Comparison of ENCODE assay signal across 8 cellular contexts in the genomic region with DNA sequence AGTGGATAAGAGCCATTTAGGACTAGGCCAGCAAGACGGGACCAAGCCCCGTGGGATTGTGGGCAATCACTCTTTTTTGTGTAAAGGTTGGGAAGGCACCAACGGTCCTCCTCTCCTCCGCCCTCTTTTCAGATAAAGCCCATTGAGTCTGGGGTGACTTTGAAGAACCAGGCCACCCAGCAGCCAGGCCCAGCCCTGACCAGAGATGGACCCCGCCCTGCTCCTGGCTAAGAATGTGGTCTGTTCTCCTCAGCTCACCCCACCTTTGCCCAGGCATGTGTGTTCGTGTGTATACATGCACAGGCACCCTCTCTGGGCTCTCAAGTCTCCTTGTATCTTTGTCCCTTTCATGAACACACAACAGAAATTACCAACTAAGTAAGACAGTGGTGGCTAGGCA. TPM values are rescaled to one million over a fixed set of nuclear protein-coding genes. Genes with fewer than 3 reads are reported as not detected.
DNase-seq lines count a peak whose midpoint lies in the region; ATAC-seq and TF ChIP-seq lines count a peak whose summit lies in the region.
"Had no signal": no experiment of that assay in that cellular context is flagged by ENCODE, and none has a peak within 500 bp of the region (broad histone marks: within the 10 kb centered on the region; RNA-seq: fewer than 3 reads in every experiment).

No MANE protein-coding gene starts in this region.

- peak overlapping the region; percentile 37 for H3K4me3 Mint-ChIP-seq in progenitor cell of endocrine pancreas (ENCODE audit: low read depth)
- H3K4me3 Mint-ChIP-seq: CD4-positive, alpha-beta T cell had no signal

- peaks cover 12% of the 10 kb centered on the region for H3K36me3 Mint-ChIP-seq in progenitor cell of endocrine pancreas (ENCODE audit: insufficient read depth)

- no peak for ATAC-seq in HG02852 (IDR thresholded peaks at IDR 0.05; ENCODE audit: unreplicated experiment)

- peak; percentile 27 for TF ChIP-seq POLR2A in erythroblast (IDR thresholded peaks at IDR 0.05; ENCODE audit: low read length)

- peak in 59 of 76 experiments; percentile 12 to 82 (median 55) for DNase-seq in HUDEP-2 (lab: John Stamatoyannopoulos, UW; ENCODE audit: unreplicated experiment in 76 of 76)
- peak; percentile 60 to 72 for DNase-seq in erythroblast (lab: John Stamatoyannopoulos, UW)
- DNase-seq in progenitor cell of endocrine pancreas (ENCODE audit: low spot score, unreplicated experiment) = no peak
- DNase-seq in NCI-H510A (lab: John Stamatoyannopoulos, UW) = no peak
- DNase-seq in NCI-H774 (lab: John Stamatoyannopoulos, UW) = no peak
- DNase-seq: CD4-positive, alpha-beta T cell had no signal

- no peak for TF ChIP-seq CTCF in progenitor cell of endocrine pancreas (IDR thresholded peaks at IDR 0.05; ENCODE audit: unreplicated experiment)

- H3K27ac Mint-ChIP-seq in progenitor cell of endocrine pancreas = peak overlapping the region; percentile 99
- H3K27ac Mint-ChIP-seq: CD4-positive, alpha-beta T cell had no signal

- peaks cover 75% of the 10 kb centered on the region for H3K4me1 Mint-ChIP-seq in progenitor cell of endocrine pancreas (ENCODE audit: low read depth)

- no peaks in the 10 kb centered on the region for H3K27me3 Mint-ChIP-seq in progenitor cell of endocrine pancreas
- H3K27me3 Mint-ChIP-seq: CD4-positive, alpha-beta T cell had no signal

- H3K9me3 Mint-ChIP-seq in progenitor cell of endocrine pancreas (ENCODE audit: low read depth) = no peaks in the 10 kb centered on the region
- H3K9me3 Mint-ChIP-seq: CD4-positive, alpha-beta T cell had no signal

RNA-seq across cellular contexts. Expression of a gene that starts 9.1 kb away (rescaled TPM):
- total RNA-seq in progenitor cell of endocrine pancreas = 112 and 121 TPM in 2 replicates

RNA-seq across cellular contexts. Expression of a gene that starts 23.9 kb away (rescaled TPM):
- total RNA-seq in progenitor cell of endocrine pancreas = 31.1 and 31.9 TPM in 2 replicates

RNA-seq across cellular contexts. Expression of a gene that starts 31.0 kb away (rescaled TPM):
- 0.20 TPM in 1 of 2 replicates, not detected in the other for total RNA-seq in progenitor cell of endocrine pancreas
- total RNA-seq: CD4-positive, alpha-beta T cell had no signal

RNA-seq across cellular contexts. Expression of a gene that starts 32.4 kb away (rescaled TPM):
- 1.4 and 1.5 TPM in 2 replicates for total RNA-seq in progenitor cell of endocrine pancreas
- total RNA-seq: CD4-positive, alpha-beta T cell; T-helper 1 cell treated with Interleukin-12 subunit alpha and Interleukin-12 subunit beta and Interleukin-4 antibody, amounts not matched to agents 30 ng/mL and 1 ng/mL, for 36 hours had no signal

RNA-seq across cellular contexts. Expression of a gene that starts 39.0 kb away (rescaled TPM):
- not detected in 2 replicates for total RNA-seq in progenitor cell of endocrine pancreas
- total RNA-seq: T-helper 1 cell treated with Interleukin-12 subunit alpha and Interleukin-12 subunit beta and Interleukin-4 antibody, amounts not matched to agents 30 ng/mL and 1 ng/mL, for 36 hours had no signal

Comparison
In these comparisons a context has a peak if more than half of its experiments do, and no peak if none do; other contexts are left out.
1. DNase-seq: peak in HUDEP-2 (59 of 76) and erythroblast (2 of 2); none in progenitor cell of endocrine pancreas (single experiment), NCI-H510A (single experiment) and NCI-H774 (single experiment).